Comparison of ENCODE assay signal across 8 cellular contexts in genomic region chr20:61535536-61535935, GRCh38.
"Had no signal": no experiment of that assay in that cellular context is flagged by ENCODE, and none has a peak within 500 bp of the region (broad histone marks: within the 10 kb centered on the region; RNA-seq: fewer than 3 reads in every experiment).

No MANE protein-coding gene starts in this region.

- H3K4me3 ChIP-seq: GM12878 had no signal

- FAIRE-seq: G401.6, GM12878, GM12891, GM12892, GM18507, GM19239 had no signal

- ATAC-seq: GM12878 had no signal

- DNase-seq: GDM1, GF-D8 had no signal
